8 cellular contexts compared by ENCODE assay signal in genomic region chr11:69352715-69353325, GRCh38. TPM values are rescaled to one million over a fixed set of nuclear protein-coding genes. Genes with fewer than 3 reads are reported as not detected.
DNase-seq lines count a peak whose midpoint lies in the region; ATAC-seq and TF ChIP-seq lines count a peak whose summit lies in the region.

No MANE protein-coding gene starts in this region.

- no peak overlapping the region for H3K4me3 ChIP-seq in SJSA1
- no peak overlapping the region for H3K4me3 ChIP-seq in effector memory CD4-positive, alpha-beta T cell (ENCODE audit: insufficient read depth, low read depth, low read length, poor library complexity, severe bottlenecking)

- H3K27ac ChIP-seq in SJSA1 (peak overlapping the region; percentile 83), epithelial cell of prostate (peak overlapping the region; percentile 73)
- no peak overlapping the region for H3K27ac ChIP-seq in effector memory CD4-positive, alpha-beta T cell (ENCODE audit: insufficient read depth, low read length, poor library complexity, severe bottlenecking)

- no peaks in the 10 kb centered on the region for H3K9me3 ChIP-seq in SJSA1 (replicated peaks)
- H3K9me3 ChIP-seq in effector memory CD4-positive, alpha-beta T cell (ENCODE audit: control insufficient read depth, low read length): no peaks in the 10 kb centered on the region

- no peaks in the 10 kb centered on the region for H3K36me3 ChIP-seq in SJSA1
- no peaks in the 10 kb centered on the region for H3K36me3 ChIP-seq in effector memory CD4-positive, alpha-beta T cell (ENCODE audit: control insufficient read depth, insufficient read depth, low read length)

- peaks cover 29% of the 10 kb centered on the region for H3K4me1 ChIP-seq in SJSA1 (replicated peaks)
- H3K4me1 ChIP-seq in effector memory CD4-positive, alpha-beta T cell (ENCODE audit: control insufficient read depth, insufficient read depth, low read length, poor library complexity, severe bottlenecking): no peaks in the 10 kb centered on the region

- H3K27me3 ChIP-seq in SJSA1 (replicated peaks): no peaks in the 10 kb centered on the region
- H3K27me3 ChIP-seq in effector memory CD4-positive, alpha-beta T cell (replicated peaks; ENCODE audit: control insufficient read depth, insufficient read depth, low read length, poor library complexity, severe bottlenecking): peaks cover 4% of the 10 kb centered on the region

- ATAC-seq in GM18505 (IDR thresholded peaks at IDR 0.05; ENCODE audit: unreplicated experiment): no peak
- no peak for ATAC-seq in HG03571 (IDR thresholded peaks at IDR 0.05; ENCODE audit: unreplicated experiment)

- TF ChIP-seq POLR2A in GM18505 (IDR thresholded peaks at IDR 0.05; ENCODE audit: borderline replicate concordance, extremely low read depth, insufficient read depth, insufficient read length): no peak

- DNase-seq in H4 (ENCODE audit: low spot score) (peak; percentile 49), SJSA1 (ENCODE audit: low read depth in 1 of 2, low spot score in 2 of 2) (peak; percentile 84 to 92), epithelial cell of prostate (ENCODE audit: low read depth, low spot score) (peak; percentile 84), GM20000 (ENCODE audit: low spot score) (no peak)
- DNase-seq in stimulated activated CD4-positive, alpha-beta T cell treated with anti-CD3 and anti-CD28 coated beads, Interleukin-12 subunit alpha, Interleukin-12 subunit beta, amount 100 ng/mL, for 24 hours (ENCODE audit: low read depth in 2 of 2): peak; percentile 16 to 37
- DNase-seq in effector memory CD4-positive, alpha-beta T cell: no peak

- no peak for TF ChIP-seq CTCF in GM20000 (IDR thresholded peaks at IDR 0.05; ENCODE audit: extremely low read depth, missing control alignments)

RNA-seq across cellular contexts. Expression of gene MYEOV, which starts 58.9 kb away (rescaled TPM):
- 2.2 TPM in 1 of 2 replicates, not detected in the other for total RNA-seq in H4 (2014; rRNA removed; shearing (Covaris generic))
- total RNA-seq in SJSA1 (2014; rRNA removed; shearing (Covaris generic)): 3.4 and 5.3 TPM in 2 replicates

Comparison
In these comparisons a context has a peak if more than half of its experiments do, and no peak if none do; other contexts are left out.
1. DNase-seq: peak in H4 (single experiment), SJSA1 (2 of 2), epithelial cell of prostate (single experiment) and stimulated activated CD4-positive, alpha-beta T cell treated with anti-CD3 and anti-CD28 coated beads, Interleukin-12 subunit alpha, Interleukin-12 subunit beta, amount 100 ng/mL, for 24 hours (2 of 2); none in effector memory CD4-positive, alpha-beta T cell (0 of 3) and GM20000 (single experiment).